In the genomic region with DNA sequence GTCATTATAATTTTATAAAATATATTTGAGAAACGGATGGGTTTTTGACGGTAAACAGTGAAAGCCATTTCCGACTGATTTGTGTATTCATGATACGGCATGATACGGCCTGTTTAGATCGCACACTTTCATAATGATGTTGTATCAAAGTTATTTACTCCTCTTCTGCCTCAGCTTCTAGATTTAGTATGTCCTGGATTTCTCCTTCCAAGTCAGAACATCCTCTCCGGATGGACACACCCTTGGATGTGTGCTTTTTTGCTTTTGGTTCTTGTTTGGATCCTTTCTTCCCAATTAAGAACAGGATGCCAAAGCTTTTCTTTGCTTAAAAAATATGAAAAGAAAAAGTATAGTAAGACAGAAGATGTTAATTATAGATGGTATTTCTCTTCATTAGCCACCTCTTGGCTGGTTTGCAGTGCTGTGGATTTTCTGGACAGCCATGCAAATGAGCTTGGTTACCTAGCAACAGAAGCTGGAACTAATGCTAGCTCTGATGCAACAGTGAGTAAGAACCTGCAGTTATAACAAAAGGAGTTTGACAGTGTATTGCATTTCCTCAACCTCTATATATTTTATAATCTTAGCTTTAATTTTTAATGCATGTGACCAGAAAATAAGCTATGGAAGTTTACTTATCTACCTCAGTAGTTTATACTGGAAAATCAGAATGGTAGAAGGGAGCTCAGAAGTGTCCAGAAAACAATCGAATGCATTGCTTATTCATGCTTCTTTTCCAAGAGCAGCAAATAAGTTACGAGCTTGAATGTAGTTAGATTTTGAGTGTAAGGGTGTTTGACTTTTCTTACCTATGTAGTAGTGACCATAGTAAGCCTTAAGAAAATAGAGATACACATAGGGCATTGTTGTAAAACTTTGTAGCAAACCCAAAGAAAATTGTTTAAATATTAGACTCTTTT, we compare ENCODE assay signal across 7 cellular contexts. TPM values are rescaled to one million over a fixed set of nuclear protein-coding genes. Genes with fewer than 3 reads are reported as not detected.
DNase-seq lines count a peak whose midpoint lies in the region; ATAC-seq and TF ChIP-seq lines count a peak whose summit lies in the region.

No MANE protein-coding gene starts in this region.

- no peak overlapping the region for H3K4me3 ChIP-seq in upper lobe of right lung

- TF ChIP-seq CTCF in GM10248 (IDR thresholded peaks at IDR 0.05; ENCODE audit: control extremely low read depth, extremely low read depth, low read depth, missing control alignments), result no peak
- no peak for TF ChIP-seq CTCF in upper lobe of right lung (IDR thresholded peaks at IDR 0.05)

- H3K27ac ChIP-seq in upper lobe of right lung, result no peak overlapping the region

- DNase-seq in GM10248 (ENCODE audit: extremely low spot score), result peak; percentile 18
- peak; percentile 74 for DNase-seq in SW480 (ENCODE audit: low spot score)
- no peak for DNase-seq in left cardiac atrium
- no peak for DNase-seq in upper lobe of right lung

- CTCF ChIA-PET in GM10248 (lab: Yijun Ruan, JAX), result interaction anchor here (0.7 to 1.8 kb wide), 6 partner anchors 13 to 20 kb away, joined by 3 to 9 read pairs (median 4); no protein-coding TSS in a partner anchor

- no peaks in the 10 kb centered on the region for H3K4me1 ChIP-seq in upper lobe of right lung

- ATAC-seq in HG02885 (IDR thresholded peaks at IDR 0.05; ENCODE audit: poor library complexity, unreplicated experiment), result peak; percentile 62
- ATAC-seq in left cardiac atrium, result peak; percentile 34 to 89
- ATAC-seq in upper lobe of right lung, result peak; percentile 54
- no peak for ATAC-seq in HG02571 (IDR thresholded peaks at IDR 0.05; ENCODE audit: unreplicated experiment)
- ATAC-seq in HG02938 (IDR thresholded peaks at IDR 0.05; ENCODE audit: unreplicated experiment), result no peak

- peaks cover 25% of the 10 kb centered on the region for H3K36me3 ChIP-seq in upper lobe of right lung

- POLR2A ChIA-PET in GM10248 (lab: Yijun Ruan, JAX), result interaction anchor here (0.5 kb wide), 1 partner anchor 618 kb away, joined by 3 read pairs; no protein-coding TSS in a partner anchor

- intact Hi-C loops in left cardiac atrium (cut with DNase I) (no loop called here), upper lobe of right lung (cut with DNase I) (no loop called here)

- no peaks in the 10 kb centered on the region for H3K9me3 ChIP-seq in upper lobe of right lung

- no peaks in the 10 kb centered on the region for H3K27me3 ChIP-seq in upper lobe of right lung

RNA-seq across cellular contexts. Expression of a gene that starts 27.9 kb away (rescaled TPM):
- 10 to 100 TPM; 50.0 to 61.9 TPM for total RNA-seq in left cardiac atrium
- total RNA-seq in upper lobe of right lung, result 28.5 TPM

RNA-seq across cellular contexts. Expression of a gene that starts 42.7 kb away (rescaled TPM):
- total RNA-seq in left cardiac atrium (1 to 10 TPM; 2.8 to 4.4 TPM), upper lobe of right lung (7.4 TPM)

Comparison
In these comparisons a context has a peak if more than half of its experiments do, and no peak if none do; other contexts are left out.
1. DNase-seq: peak in GM10248 (single experiment) and SW480 (single experiment); none in left cardiac atrium (single experiment) and upper lobe of right lung (single experiment).
2. ATAC-seq: peak in HG02885 (single experiment), left cardiac atrium (2 of 2) and upper lobe of right lung (single experiment); none in HG02571 (single experiment) and HG02938 (single experiment).